In genomic region chr14:35061107-35061791, GRCh38 we compare ENCODE assay signal across 1 cellular context.
A peak's percentile ranks its signal among the peaks of the same experiment; 100 is the strongest.
TF ChIP-seq lines count a peak whose summit lies in the region.

No MANE protein-coding gene starts in this region.

TF ChIP-seq in K562, 482 proteins besides CTCF, POLR2A, EP300 and RAD21 (continued from another document):
- 0 out of 2 replicates have a peak, but pooled peaks have one; percentile 21 for TF ChIP-seq VEZF1 (CRISPR knock-in tag; IDR thresholded peaks at IDR 0.05)
- TF ChIP-seq ETV1 (tag; conservative IDR thresholded peaks at IDR 0.05; ENCODE audit: low read depth), result peak; percentile 55; the same call in 1 of the 2 replicates
